9 cellular contexts compared by ENCODE assay signal in genomic region chr15:55255714-55256113, GRCh38. TPM values are rescaled to one million over a fixed set of nuclear protein-coding genes. Genes with fewer than 3 reads are reported as not detected.
A peak's percentile ranks its signal among the peaks of the same experiment; 100 is the strongest.
DNase-seq lines count a peak whose midpoint lies in the region; ATAC-seq and TF ChIP-seq lines count a peak whose summit lies in the region.
"Had no signal": no experiment of that assay in that cellular context is flagged by ENCODE, and none has a peak within 500 bp of the region (broad histone marks: within the 10 kb centered on the region; RNA-seq: fewer than 3 reads in every experiment).

No MANE protein-coding gene starts in this region.

- no peak overlapping the region for H3K27ac ChIP-seq in body of pancreas
- H3K27ac ChIP-seq: WERI-Rb-1 had no signal

- H3K4me3 Mint-ChIP-seq in effector memory CD8-positive, alpha-beta T cell: peak overlapping the region; percentile 77 to 84

- peaks cover 66 to 77% of the 10 kb centered on the region in 2 donors for H3K4me1 Mint-ChIP-seq in effector memory CD8-positive, alpha-beta T cell (ENCODE audit: low read depth in 2 of 2)

- no peaks in the 10 kb centered on the region for H3K27me3 Mint-ChIP-seq in effector memory CD8-positive, alpha-beta T cell

- H3K9me3 ChIP-seq in body of pancreas: no peaks in the 10 kb centered on the region

- no peak for TF ChIP-seq CTCF in body of pancreas (IDR thresholded peaks at IDR 0.05)

- no peaks in the 10 kb centered on the region for H3K9me3 Mint-ChIP-seq in effector memory CD8-positive, alpha-beta T cell

- H3K27ac Mint-ChIP-seq in effector memory CD8-positive, alpha-beta T cell: peak overlapping the region; percentile 92 to 94

- peaks cover 14% of the 10 kb centered on the region for H3K36me3 Mint-ChIP-seq in effector memory CD8-positive, alpha-beta T cell (ENCODE audit: insufficient read depth)

- DNase-seq in CD1c-positive myeloid dendritic cell (ENCODE audit: extremely low spot score) (peak; percentile 18), body of pancreas (no peak), HUDEP-2 (lab: John Stamatoyannopoulos, UW; ENCODE audit: unreplicated experiment in 76 of 76) (no peak), NCI-H1048 (lab: John Stamatoyannopoulos, UW) (no peak)
- DNase-seq in effector memory CD8-positive, alpha-beta T cell: no peak
- DNase-seq in stimulated activated CD4-positive, alpha-beta T cell treated with anti-CD3 and anti-CD28 coated beads, Interleukin-2, amount 100 ng/mL, for 24 hours: no peak
- DNase-seq: WERI-Rb-1 had no signal

- intact Hi-C loops in body of pancreas (cut with DNase I): no loop called here

- WGBS in body of pancreas, 2 donors: 59 to 72% methylated on average over 5 of the region's 5 CpGs

- peaks cover under 1% of the 10 kb centered on the region for H3K4me1 ChIP-seq in body of pancreas

- no peaks in the 10 kb centered on the region for H3K36me3 ChIP-seq in body of pancreas (replicated peaks in 1 of 2; ENCODE audit: insufficient read depth in 1 of 2, low read depth in 2 of 2)
- H3K36me3 ChIP-seq: WERI-Rb-1 had no signal

- no peak for TF ChIP-seq POLR2A in body of pancreas (IDR thresholded peaks at IDR 0.05)

- ATAC-seq in GM18909 (IDR thresholded peaks at IDR 0.05; ENCODE audit: poor library complexity, unreplicated experiment) (peak; percentile 61), HG03460 (IDR thresholded peaks at IDR 0.05; ENCODE audit: unreplicated experiment) (peak; percentile 45), body of pancreas (no peak)
- ATAC-seq in effector memory CD8-positive, alpha-beta T cell (replicated peaks): peak; percentile 70

- no peaks in the 10 kb centered on the region for H3K27me3 ChIP-seq in body of pancreas

- no peak overlapping the region for H3K4me3 ChIP-seq in body of pancreas

RNA-seq across cellular contexts. Expression of gene RAB27A, which starts 33.9 kb away (rescaled TPM):
- 1 to 10 TPM; 9.6 to 9.9 TPM for total RNA-seq in body of pancreas

RNA-seq across cellular contexts. Expression of gene RSL24D1, which starts 59.0 kb away (rescaled TPM):
- 10 to 100 TPM; 13.5 to 46.7 TPM for total RNA-seq in body of pancreas
